In genomic region chr12:94219622-94220302, GRCh38 we compare ENCODE assay signal across 1 cellular context.
TF ChIP-seq lines count a peak whose summit lies in the region.

No MANE protein-coding gene starts in this region.

TF ChIP-seq in HEK293, 187 proteins besides CTCF, POLR2A, EP300 and RAD21 (continued from another document):
- TF ChIP-seq ZBTB11 (tag by site-specific recombination; conservative IDR thresholded peaks at IDR 0.05; ENCODE audit: low read depth), result peak; percentile 43; the same call in 1 of the 2 replicates
- TF ChIP-seq SALL2 (tag by site-specific recombination; IDR thresholded peaks at IDR 0.05; ENCODE audit: borderline replicate concordance), result no peak
- TF ChIP-seq ZNF169 (tag by site-specific recombination; IDR thresholded peaks at IDR 0.05), result no peak
- TF ChIP-seq GFI1B (tag by site-specific recombination; IDR thresholded peaks at IDR 0.05), result no peak
- TF ChIP-seq PRDM10 (tag by site-specific recombination; IDR thresholded peaks at IDR 0.05), result no peak
- no peak for TF ChIP-seq MYNN (tag by site-specific recombination; IDR thresholded peaks at IDR 0.05; ENCODE audit: borderline replicate concordance)
- TF ChIP-seq ZNF791 (tag by site-specific recombination; IDR thresholded peaks at IDR 0.05), result no peak
- TF ChIP-seq ZFP37 (tag by site-specific recombination; IDR thresholded peaks at IDR 0.05), result no peak
- no peak for TF ChIP-seq ZNF266 (tag by site-specific recombination; IDR thresholded peaks at IDR 0.05; ENCODE audit: low read depth)
- TF ChIP-seq HOXC10 (CRISPR knock-in tag; IDR thresholded peaks at IDR 0.05), result no peak
- TF ChIP-seq ZNF148 (tag by site-specific recombination; IDR thresholded peaks at IDR 0.05; ENCODE audit: borderline replicate concordance), result no peak
- TF ChIP-seq ZNF544 (tag by site-specific recombination; IDR thresholded peaks at IDR 0.05), result no peak
- TF ChIP-seq EGR2 (tag by site-specific recombination; IDR thresholded peaks at IDR 0.05; ENCODE audit: low read depth), result no peak
- TF ChIP-seq ZNF394 (tag by site-specific recombination; IDR thresholded peaks at IDR 0.05; ENCODE audit: borderline replicate concordance), result peak; percentile 63; the same call in 1 of the 2 replicates
- TF ChIP-seq KLF10 (tag by site-specific recombination; IDR thresholded peaks at IDR 0.05), result no peak
- no peak for TF ChIP-seq ZBTB20 (tag by site-specific recombination; IDR thresholded peaks at IDR 0.05)
- no peak for TF ChIP-seq ZNF777 (tag by site-specific recombination; IDR thresholded peaks at IDR 0.05; ENCODE audit: borderline replicate concordance)
- no peak for TF ChIP-seq KLF1 (tag by site-specific recombination; IDR thresholded peaks at IDR 0.05)
- no peak for TF ChIP-seq KLF16 (tag by site-specific recombination; IDR thresholded peaks at IDR 0.05)
- TF ChIP-seq KLF7 (tag by site-specific recombination; IDR thresholded peaks at IDR 0.05; ENCODE audit: borderline replicate concordance), result no peak
- TF ChIP-seq ZNF521 (tag by site-specific recombination; IDR thresholded peaks at IDR 0.05), result no peak
- TF ChIP-seq SP7 (tag by site-specific recombination; IDR thresholded peaks at IDR 0.05), result no peak
- no peak for TF ChIP-seq ZSCAN18 (tag by site-specific recombination; IDR thresholded peaks at IDR 0.05)
